ENCODE assay signal across 8 cellular contexts in genomic region chr3:191330309-191330712, GRCh38. TPM values are rescaled to one million over a fixed set of nuclear protein-coding genes. Genes with fewer than 3 reads are reported as not detected.
DNase-seq lines count a peak whose midpoint lies in the region; ATAC-seq and TF ChIP-seq lines count a peak whose summit lies in the region.

UTS2B (minus strand) TSS chr3:191330526; CDS start chr3:191282189, 48,337 bp downstream.

- TF ChIP-seq CTCF in GM06990 (IDR thresholded peaks at IDR 0.05; ENCODE audit: insufficient read depth, low read length, poor library complexity, severe bottlenecking) (no peak), colonic mucosa (IDR thresholded peaks at IDR 0.05) (no peak), lower lobe of right lung (IDR thresholded peaks at IDR 0.05) (no peak), tibial artery (IDR thresholded peaks at IDR 0.05) (no peak)

- H3K4me1 ChIP-seq in colonic mucosa = no peaks in the 10 kb centered on the region
- peaks cover 37% of the 10 kb centered on the region for H3K4me1 ChIP-seq in lower lobe of right lung
- peaks cover 0 to 51% (median 27%) of the 10 kb centered on the region in 4 donors for H3K4me1 ChIP-seq in tibial artery

- DNase-seq in GM06990 (ENCODE audit: extremely low read depth, insufficient read length) (peak; percentile 19), NCI-H69 (lab: John Stamatoyannopoulos, UW) (peak; percentile 48), colonic mucosa (no peak), lower lobe of right lung (no peak), tibial artery (no peak), cerebellar nuclear complex (lab: John Stamatoyannopoulos, UW) (no peak), NCI-H2107 treated with DMSO at 0.1 percent for 48 hours (lab: John Stamatoyannopoulos, UW; ENCODE audit: unreplicated experiment) (no peak), G401 (ENCODE audit: low spot score) (no peak)

- H3K4me3 ChIP-seq in GM06990 (replicated peaks; ENCODE audit: low read depth, low read length) (peak within 1 kb of the TSS; percentile 91), colonic mucosa (peak within 1 kb of the TSS; percentile 66), lower lobe of right lung (peak within 1 kb of the TSS; percentile 73), tibial artery (peak within 1 kb of the TSS; percentile 70 to 74)

- peak within 1 kb of the TSS; percentile 85 to 87 for H3K9ac ChIP-seq in colonic mucosa (ENCODE audit: low read depth in 2 of 2, low read length in 2 of 2)

- H3K27ac ChIP-seq in colonic mucosa = peak within 1 kb of the TSS; percentile 78
- H3K27ac ChIP-seq in lower lobe of right lung = peak within 1 kb of the TSS; percentile 92
- H3K27ac ChIP-seq in tibial artery = peak within 1 kb of the TSS; percentile 90 to 94

- H3K36me3 ChIP-seq in GM06990 (ENCODE audit: control insufficient read depth, insufficient read depth, low read length) (no peaks in the 10 kb centered on the region), colonic mucosa (no peaks in the 10 kb centered on the region), lower lobe of right lung (no peaks in the 10 kb centered on the region), tibial artery (no peaks in the 10 kb centered on the region)

- intact Hi-C loops in colonic mucosa (cut with DNase I) = no loop called here
- intact Hi-C loops in lower lobe of right lung (cut with DNase I) = no loop called here
- intact Hi-C loops in tibial artery (cut with DNase I; ENCODE audit: low total_unique reads) = no loop called here

- in situ Hi-C loops in G401 (cut with HindIII; ENCODE audit: low sequenced_read_pairs) = no loop called here

- ATAC-seq in lower lobe of right lung = peak; percentile 2 to 38

- H3K9me3 ChIP-seq in colonic mucosa = no peaks in the 10 kb centered on the region
- H3K9me3 ChIP-seq in lower lobe of right lung = no peaks in the 10 kb centered on the region
- H3K9me3 ChIP-seq in tibial artery = no peaks in the 10 kb centered on the region

- no peaks in the 10 kb centered on the region for H3K27me3 ChIP-seq in GM06990 (replicated peaks; ENCODE audit: control insufficient read depth, insufficient read depth, low read length)
- H3K27me3 ChIP-seq in colonic mucosa = no peaks in the 10 kb centered on the region
- no peaks in the 10 kb centered on the region for H3K27me3 ChIP-seq in lower lobe of right lung (ENCODE audit: low read depth)
- H3K27me3 ChIP-seq in tibial artery = no peaks in the 10 kb centered on the region

RNA-seq across cellular contexts. Expression of gene UTS2B, which starts in this region (rescaled TPM):
- under 1 TPM in 1 of 2 donors, not detected in 1; 0.69 TPM for total RNA-seq in colonic mucosa
- 0.44 TPM for total RNA-seq in lower lobe of right lung
- not detected in 2 replicates for total RNA-seq in G401 (2014; rRNA removed; shearing (Covaris generic))

Comparison
In these comparisons a context has a peak if more than half of its experiments do, and no peak if none do; other contexts are left out.
1. Peak in ATAC-seq, H3K4me3 ChIP-seq and H3K27ac ChIP-seq in lower lobe of right lung; RNA of the gene not detected or under 1 TPM.
2. DNase-seq: peak in GM06990 (single experiment) and NCI-H69 (single experiment); none in colonic mucosa (single experiment), lower lobe of right lung (single experiment), tibial artery (0 of 2), cerebellar nuclear complex (0 of 2), NCI-H2107 treated with DMSO at 0.1 percent for 48 hours (single experiment) and G401 (single experiment).
3. Peak in every context shown above with its lines, with median percentiles within 50 percentile points of each other: H3K4me3 ChIP-seq and H3K27ac ChIP-seq.